1 cellular context compared by ENCODE assay signal in genomic region chr19:13731147-13731964, GRCh38.
TF ChIP-seq lines count a peak whose summit lies in the region.

No MANE protein-coding gene starts in this region.

TF ChIP-seq in HepG2, 621 proteins besides CTCF, POLR2A, EP300 and RAD21 (continued from another document and continues in another):
- TF ChIP-seq HINFP (CRISPR knock-in tag; IDR thresholded peaks at IDR 0.05; ENCODE audit: low read depth) (no peak), ZNF407 (CRISPR knock-in tag; IDR thresholded peaks at IDR 0.05; ENCODE audit: not compliant biosample characterization) (no peak), JUND (CRISPR knock-in tag; IDR thresholded peaks at IDR 0.05) (no peak), MXD4 (CRISPR knock-in tag; IDR thresholded peaks at IDR 0.05) (no peak; the same call in 1 of the 2 replicates), ZNF180 (CRISPR knock-in tag; IDR thresholded peaks at IDR 0.05; ENCODE audit: borderline replicate concordance, low read depth) (no peak), ZNF280D (CRISPR knock-in tag; IDR thresholded peaks at IDR 0.05) (no peak), ZNF224 (CRISPR knock-in tag; IDR thresholded peaks at IDR 0.05) (no peak), ZNF549 (CRISPR knock-in tag; IDR thresholded peaks at IDR 0.05) (no peak), ZNF589 (CRISPR knock-in tag; conservative IDR thresholded peaks at IDR 0.05) (no peak), SIX4 (CRISPR knock-in tag; IDR thresholded peaks at IDR 0.05) (no peak), RAD51 (IDR thresholded peaks at IDR 0.05; ENCODE audit: borderline replicate concordance) (no peak), WIZ (CRISPR knock-in tag; IDR thresholded peaks at IDR 0.05) (no peak), SMAD3 (CRISPR knock-in tag; IDR thresholded peaks at IDR 0.05) (0 out of 2 replicates have a peak, but pooled peaks have one; percentile 24), HDAC1 (CRISPR knock-in tag; IDR thresholded peaks at IDR 0.05) (0 out of 2 replicates have a peak, but pooled peaks have one; percentile 17), GATAD1 (CRISPR knock-in tag; IDR thresholded peaks at IDR 0.05) (peak; percentile 80), ZFP82 (CRISPR knock-in tag; IDR thresholded peaks at IDR 0.05; ENCODE audit: borderline replicate concordance) (no peak), ZNF777 (CRISPR knock-in tag; IDR thresholded peaks at IDR 0.05) (no peak), RFX5 (IDR thresholded peaks at IDR 0.05; ENCODE audit: low read depth, low read length) (no peak), ZBTB7A (CRISPR knock-in tag; IDR thresholded peaks at IDR 0.05) (no peak), SRSF9 (IDR thresholded peaks at IDR 0.05; ENCODE audit: borderline replicate concordance, insufficient read depth, low read depth, low read length, poor library complexity, severe bottlenecking) (no peak), ZNF580 (CRISPR knock-in tag; IDR thresholded peaks at IDR 0.05; ENCODE audit: borderline replicate concordance, low read depth) (peak; percentile 68; the same call in 1 of the 2 replicates), MXD3 (CRISPR knock-in tag; IDR thresholded peaks at IDR 0.05) (0 out of 2 replicates have a peak, but pooled peaks have one; percentile 18), HDAC6 (IDR thresholded peaks at IDR 0.05; ENCODE audit: low read depth, low read length) (no peak), NR1H2 (CRISPR knock-in tag; IDR thresholded peaks at IDR 0.05; ENCODE audit: borderline replicate concordance, low read depth) (no peak), SIX1 (CRISPR knock-in tag; IDR thresholded peaks at IDR 0.05; ENCODE audit: borderline replicate concordance) (no peak), ZNF281 (CRISPR knock-in tag; IDR thresholded peaks at IDR 0.05; ENCODE audit: borderline replicate concordance) (no peak), MXD1 (CRISPR knock-in tag; IDR thresholded peaks at IDR 0.05) (0 out of 2 replicates have a peak, but pooled peaks have one; percentile 60), ZNF383 (CRISPR knock-in tag; IDR thresholded peaks at IDR 0.05; ENCODE audit: borderline replicate concordance) (no peak), ZNF788 (CRISPR knock-in tag; IDR thresholded peaks at IDR 0.05; ENCODE audit: borderline replicate concordance) (peak; percentile 45; the same call in 1 of the 2 replicates), ZSCAN31 (CRISPR knock-in tag; IDR thresholded peaks at IDR 0.05; ENCODE audit: low read depth) (0 out of 2 replicates have a peak, but pooled peaks have one; percentile 39), MXI1 (IDR thresholded peaks at IDR 0.05; ENCODE audit: borderline replicate concordance, low read depth, low read length) (peak; percentile 93; the same call in 2 of the 3 replicates), ATRX (CRISPR knock-in tag; IDR thresholded peaks at IDR 0.05; ENCODE audit: borderline replicate concordance) (no peak), HES4 (CRISPR knock-in tag; IDR thresholded peaks at IDR 0.05; ENCODE audit: borderline replicate concordance) (no peak), KDM1A (CRISPR knock-in tag; IDR thresholded peaks at IDR 0.05) (no peak)
- TF ChIP-seq, protein P1, sequence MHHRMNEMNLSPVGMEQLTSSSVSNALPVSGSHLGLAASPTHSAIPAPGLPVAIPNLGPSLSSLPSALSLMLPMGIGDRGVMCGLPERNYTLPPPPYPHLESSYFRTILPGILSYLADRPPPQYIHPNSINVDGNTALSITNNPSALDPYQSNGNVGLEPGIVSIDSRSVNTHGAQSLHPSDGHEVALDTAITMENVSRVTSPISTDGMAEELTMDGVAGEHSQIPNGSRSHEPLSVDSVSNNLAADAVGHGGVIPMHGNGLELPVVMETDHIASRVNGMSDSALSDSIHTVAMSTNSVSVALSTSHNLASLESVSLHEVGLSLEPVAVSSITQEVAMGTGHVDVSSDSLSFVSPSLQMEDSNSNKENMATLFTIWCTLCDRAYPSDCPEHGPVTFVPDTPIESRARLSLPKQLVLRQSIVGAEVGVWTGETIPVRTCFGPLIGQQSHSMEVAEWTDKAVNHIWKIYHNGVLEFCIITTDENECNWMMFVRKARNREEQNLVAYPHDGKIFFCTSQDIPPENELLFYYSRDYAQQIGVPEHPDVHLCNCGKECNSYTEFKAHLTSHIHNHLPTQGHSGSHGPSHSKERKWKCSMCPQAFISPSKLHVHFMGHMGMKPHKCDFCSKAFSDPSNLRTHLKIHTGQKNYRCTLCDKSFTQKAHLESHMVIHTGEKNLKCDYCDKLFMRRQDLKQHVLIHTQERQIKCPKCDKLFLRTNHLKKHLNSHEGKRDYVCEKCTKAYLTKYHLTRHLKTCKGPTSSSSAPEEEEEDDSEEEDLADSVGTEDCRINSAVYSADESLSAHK (CRISPR knock-in tag; IDR thresholded peaks at IDR 0.05; ENCODE audit: borderline replicate concordance), result no peak
- TF ChIP-seq, protein P2, sequence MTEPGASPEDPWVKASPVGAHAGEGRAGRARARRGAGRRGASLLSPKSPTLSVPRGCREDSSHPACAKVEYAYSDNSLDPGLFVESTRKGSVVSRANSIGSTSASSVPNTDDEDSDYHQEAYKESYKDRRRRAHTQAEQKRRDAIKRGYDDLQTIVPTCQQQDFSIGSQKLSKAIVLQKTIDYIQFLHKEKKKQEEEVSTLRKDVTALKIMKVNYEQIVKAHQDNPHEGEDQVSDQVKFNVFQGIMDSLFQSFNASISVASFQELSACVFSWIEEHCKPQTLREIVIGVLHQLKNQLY (CRISPR knock-in tag; IDR thresholded peaks at IDR 0.05), result 0 out of 2 replicates have a peak, but pooled peaks have one; percentile 12
- TF ChIP-seq, protein P3, sequence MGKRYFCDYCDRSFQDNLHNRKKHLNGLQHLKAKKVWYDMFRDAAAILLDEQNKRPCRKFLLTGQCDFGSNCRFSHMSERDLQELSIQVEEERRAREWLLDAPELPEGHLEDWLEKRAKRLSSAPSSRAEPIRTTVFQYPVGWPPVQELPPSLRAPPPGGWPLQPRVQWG (CRISPR knock-in tag; IDR thresholded peaks at IDR 0.05; ENCODE audit: borderline replicate concordance, low read depth), result no peak
